Comparison of ENCODE assay signal across 18 cellular contexts in genomic region chr15:74377831-74378766, GRCh38. TPM values are rescaled to one million over a fixed set of nuclear protein-coding genes. Genes with fewer than 3 reads are reported as not detected.
A peak's percentile ranks its signal among the peaks of the same experiment; 100 is the strongest.
DNase-seq lines count a peak whose midpoint lies in the region; ATAC-seq, FAIRE-seq and TF ChIP-seq lines count a peak whose summit lies in the region.
"Had no signal": no experiment of that assay in that cellular context is flagged by ENCODE, and none has a peak within 500 bp of the region (broad histone marks: within the 10 kb centered on the region; RNA-seq: fewer than 3 reads in every experiment).

No MANE protein-coding gene starts in this region.

- peaks cover 20 to 22% of the 10 kb centered on the region in 2 donors for H3K4me1 Mint-ChIP-seq in natural killer cell treated with Interleukin-12 subunit alpha and Interleukin-12 subunit beta and Interleukin-15 and Interleukin-18, amount 100 ng/mL, for 72 hours (ENCODE audit: low read depth in 2 of 2)
- peaks cover 12 to 22% of the 10 kb centered on the region in 2 donors for H3K4me1 Mint-ChIP-seq in natural killer cell
- H3K4me1 Mint-ChIP-seq in type B pancreatic cell (ENCODE audit: unreplicated experiment) = peaks cover 9% of the 10 kb centered on the region

- ATAC-seq in natural killer cell treated with Interleukin-12 subunit alpha and Interleukin-12 subunit beta and Interleukin-15 and Interleukin-18, amount 100 ng/mL, for 72 hours = no peak
- ATAC-seq in natural killer cell = no peak
- ATAC-seq in foreskin keratinocyte = no peak
- ATAC-seq: heart right ventricle, left ventricle myocardium superior, mucosa of descending colon had no signal

- H3K4me1 ChIP-seq in foreskin keratinocyte = peaks cover 20% of the 10 kb centered on the region

- DNase-seq in NCI-H1417 (lab: John Stamatoyannopoulos, UW) (peak in 2 of 3 experiments; percentile 58 to 75), NCI-H1417 treated with DMSO at 0.1 percent for 48 hours (lab: John Stamatoyannopoulos, UW) (no peak), natural killer cell (no peak), foreskin keratinocyte (no peak), type B pancreatic cell (ENCODE audit: extremely low spot score, unreplicated experiment) (no peak), globus pallidus (ENCODE audit: low spot score) (no peak), frontal cortex (ENCODE audit: low spot score in 2 of 2) (no peak)
- peak; percentile 28 for DNase-seq in natural killer cell treated with Interleukin-12 subunit alpha and Interleukin-12 subunit beta and Interleukin-15 and Interleukin-18, amount 100 ng/mL, for 72 hours (ENCODE audit: low spot score)
- DNase-seq: AML-193, heart right ventricle, immature natural killer cell, left ventricle myocardium superior, NCI-H510A treated with DMSO at 0.1 percent for 48 hours had no signal

- no peak overlapping the region for H3K4me3 Mint-ChIP-seq in natural killer cell treated with Interleukin-12 subunit alpha and Interleukin-12 subunit beta and Interleukin-15 and Interleukin-18, amount 100 ng/mL, for 72 hours
- H3K4me3 Mint-ChIP-seq in natural killer cell = no peak overlapping the region
- H3K4me3 Mint-ChIP-seq in type B pancreatic cell = peak overlapping the region; percentile 65
- H3K4me3 Mint-ChIP-seq: activated T-cell treated with anti-CD3 and anti-CD28 coated beads, Interleukin-2, amount 50 U/mL, for 4 hours; immature natural killer cell had no signal

- H3K9me3 Mint-ChIP-seq in natural killer cell treated with Interleukin-12 subunit alpha and Interleukin-12 subunit beta and Interleukin-15 and Interleukin-18, amount 100 ng/mL, for 72 hours = no peaks in the 10 kb centered on the region
- H3K9me3 Mint-ChIP-seq in natural killer cell (no peaks in the 10 kb centered on the region), type B pancreatic cell (no peaks in the 10 kb centered on the region)
- H3K9me3 Mint-ChIP-seq: activated T-cell treated with anti-CD3 and anti-CD28 coated beads, Interleukin-2, amount 50 U/mL, for 4 hours; immature natural killer cell had no signal

- H3K27me3 ChIP-seq in foreskin keratinocyte = no peaks in the 10 kb centered on the region

- peak overlapping the region; percentile 82 for H3K27ac ChIP-seq in foreskin keratinocyte
- H3K27ac ChIP-seq: 22Rv1, coronary artery, heart right ventricle had no signal

- H3K27me3 Mint-ChIP-seq in natural killer cell treated with Interleukin-12 subunit alpha and Interleukin-12 subunit beta and Interleukin-15 and Interleukin-18, amount 100 ng/mL, for 72 hours = no peaks in the 10 kb centered on the region
- no peaks in the 10 kb centered on the region for H3K27me3 Mint-ChIP-seq in natural killer cell (ENCODE audit: low read depth in 2 of 2)
- H3K27me3 Mint-ChIP-seq in type B pancreatic cell = no peaks in the 10 kb centered on the region

- intact Hi-C loops in natural killer cell (cut with micrococcal nuclease) = no loop called here

- H3K27ac Mint-ChIP-seq in natural killer cell treated with Interleukin-12 subunit alpha and Interleukin-12 subunit beta and Interleukin-15 and Interleukin-18, amount 100 ng/mL, for 72 hours = no peak overlapping the region
- H3K27ac Mint-ChIP-seq in natural killer cell (no peak overlapping the region), type B pancreatic cell (peak overlapping the region; percentile 99)
- H3K27ac Mint-ChIP-seq: immature natural killer cell had no signal

- H3K36me3 Mint-ChIP-seq in natural killer cell treated with Interleukin-12 subunit alpha and Interleukin-12 subunit beta and Interleukin-15 and Interleukin-18, amount 100 ng/mL, for 72 hours = no peaks in the 10 kb centered on the region
- no peaks in the 10 kb centered on the region for H3K36me3 Mint-ChIP-seq in natural killer cell
- no peaks in the 10 kb centered on the region for H3K36me3 Mint-ChIP-seq in type B pancreatic cell
- H3K36me3 Mint-ChIP-seq: immature natural killer cell had no signal

- TF ChIP-seq CTCF in natural killer cell (IDR thresholded peaks at IDR 0.05) = no peak
- no peak for TF ChIP-seq CTCF in foreskin keratinocyte (conservative IDR thresholded peaks at IDR 0.05)
- TF ChIP-seq CTCF in type B pancreatic cell (conservative IDR thresholded peaks at IDR 0.05) = no peak

- FAIRE-seq in frontal cortex (lab: Jason Lieb, UNC) = no peak
- FAIRE-seq: TTC549 had no signal

RNA-seq across cellular contexts. Expression of gene CYP11A1, which starts 10.7 kb away (rescaled TPM):
- 1 to 10 TPM in 1 of 2 donors, not detected in 1; 1.0 TPM for total RNA-seq in natural killer cell treated with Interleukin-12 subunit alpha and Interleukin-12 subunit beta and Interleukin-15 and Interleukin-18, amount 100 ng/mL, for 72 hours
- 1 to 10 TPM in 1 of 3 donors, not detected in 2; 5.1 TPM for total RNA-seq in natural killer cell
- not detected in 2 replicates for total RNA-seq in foreskin keratinocyte
- polyA plus RNA-seq in foreskin keratinocyte = 0.04 TPM in 1 of 2 replicates, not detected in the other
- 0.80 and 1.0 TPM in 2 replicates for total RNA-seq in type B pancreatic cell (ENCODE audit: low replicate concordance)
- not detected for total RNA-seq in frontal cortex
- polyA plus RNA-seq: immature natural killer cell had no signal

RNA-seq across cellular contexts. Expression of gene SEMA7A, which starts 55.7 kb away (rescaled TPM):
- 10 to 100 TPM; 32.1 to 40.8 TPM for total RNA-seq in natural killer cell treated with Interleukin-12 subunit alpha and Interleukin-12 subunit beta and Interleukin-15 and Interleukin-18, amount 100 ng/mL, for 72 hours
- 10 to 100 TPM in 1 of 3 donors, 1 to 10 TPM in 2; 4.7 to 46.2 (median 9.0) TPM for total RNA-seq in natural killer cell
- 19.8 and 45.0 TPM in 2 replicates for total RNA-seq in foreskin keratinocyte
- polyA plus RNA-seq in foreskin keratinocyte = 14.5 and 32.3 TPM in 2 replicates
- total RNA-seq in type B pancreatic cell (ENCODE audit: low replicate concordance) = 6.3 and 11.2 TPM in 2 replicates
- 21.6 TPM for total RNA-seq in frontal cortex

Comparison
In these comparisons a context has a peak if more than half of its experiments do, and no peak if none do; other contexts are left out.
1. DNase-seq: peak in NCI-H1417 (2 of 3) and natural killer cell treated with Interleukin-12 subunit alpha and Interleukin-12 subunit beta and Interleukin-15 and Interleukin-18, amount 100 ng/mL, for 72 hours (single experiment); none in NCI-H1417 treated with DMSO at 0.1 percent for 48 hours (single experiment), natural killer cell (single experiment), foreskin keratinocyte (0 of 2), type B pancreatic cell (single experiment), globus pallidus (single experiment) and frontal cortex (0 of 2).